Comparison of ENCODE assay signal across 10 cellular contexts in genomic region chr1:156241311-156241811, GRCh38. TPM values are rescaled to one million over a fixed set of nuclear protein-coding genes. Genes with fewer than 3 reads are reported as not detected.
DNase-seq lines count a peak whose midpoint lies in the region; ATAC-seq lines count a peak whose summit lies in the region.
"Had no signal": no experiment of that assay in that cellular context is flagged by ENCODE, and none has a peak within 500 bp of the region (broad histone marks: within the 10 kb centered on the region; RNA-seq: fewer than 3 reads in every experiment).

No MANE protein-coding gene starts in this region.

- H3K27ac Mint-ChIP-seq in activated CD4-positive, alpha-beta T cell treated with anti-CD3 and anti-CD28 coated beads for 36 hours = no peak overlapping the region

- peaks cover 29% of the 10 kb centered on the region for H3K36me3 Mint-ChIP-seq in activated CD4-positive, alpha-beta T cell treated with anti-CD3 and anti-CD28 coated beads for 36 hours (ENCODE audit: low read depth)

- ATAC-seq in activated CD4-positive, alpha-beta T cell treated with anti-CD3 and anti-CD28 coated beads for 36 hours = no peak
- ATAC-seq in HG03139 (IDR thresholded peaks at IDR 0.05; ENCODE audit: unreplicated experiment) = no peak
- ATAC-seq: mucosa of descending colon had no signal

- POLR2A ChIA-PET in activated CD4-positive, alpha-beta T cell treated with anti-CD3 and anti-CD28 coated beads for 36 hours (lab: Charles Lee) = interaction anchor here (0.9 kb wide), 1 partner anchor 135 kb away, joined by 4 read pairs; no protein-coding TSS in a partner anchor

- CTCF ChIA-PET in activated CD4-positive, alpha-beta T cell treated with anti-CD3 and anti-CD28 coated beads for 36 hours (lab: Charles Lee) = no interaction called here

- H3K4me1 Mint-ChIP-seq in activated CD4-positive, alpha-beta T cell treated with anti-CD3 and anti-CD28 coated beads for 36 hours = peaks cover 14% of the 10 kb centered on the region

- peak; percentile 16 for DNase-seq in activated CD4-positive, alpha-beta T cell treated with anti-CD3 and anti-CD28 coated beads, Interleukin-2, amount 50 U/mL, for 1 hour
- DNase-seq in activated CD4-positive, alpha-beta T cell treated with anti-CD3 and anti-CD28 coated beads for 36 hours = no peak
- DNase-seq in astrocyte of the hippocampus (ENCODE audit: low read depth, low spot score) = peak; percentile 74
- DNase-seq in smooth muscle cell of the brain vasculature (ENCODE audit: low read depth, low spot score) = peak; percentile 53
- DNase-seq in NCI-H2081 treated with DMSO at 0.1 percent for 48 hours (lab: John Stamatoyannopoulos, UW) = no peak
- DNase-seq: activated CD4-positive, alpha-beta T cell treated with anti-CD3 and anti-CD28 coated beads for 48 hours; mucosa of descending colon; NCI-H2081 had no signal

- no peak overlapping the region for H3K4me3 Mint-ChIP-seq in activated CD4-positive, alpha-beta T cell treated with anti-CD3 and anti-CD28 coated beads for 36 hours

- peaks cover 4% of the 10 kb centered on the region for H3K27me3 Mint-ChIP-seq in activated CD4-positive, alpha-beta T cell treated with anti-CD3 and anti-CD28 coated beads for 36 hours

- intact Hi-C loops in activated CD4-positive, alpha-beta T cell treated with anti-CD3 and anti-CD28 coated beads for 36 hours (cut with DNase I, micrococcal nuclease) = no loop called here

- no peaks in the 10 kb centered on the region for H3K9me3 Mint-ChIP-seq in activated CD4-positive, alpha-beta T cell treated with anti-CD3 and anti-CD28 coated beads for 36 hours (ENCODE audit: low read depth)

RNA-seq across cellular contexts. Expression of gene BGLAP, which starts 0.6 kb away (rescaled TPM):
- total RNA-seq in activated CD4-positive, alpha-beta T cell treated with anti-CD3 and anti-CD28 coated beads for 36 hours = 1 to 10 TPM; 2.1 to 2.4 TPM

RNA-seq across cellular contexts. Expression of gene PAQR6, which starts 6.5 kb away (rescaled TPM):
- 1 to 10 TPM; 4.7 to 5.7 TPM for total RNA-seq in activated CD4-positive, alpha-beta T cell treated with anti-CD3 and anti-CD28 coated beads for 36 hours
- total RNA-seq: ascending aorta had no signal

RNA-seq across cellular contexts. Expression of gene PMF1, which starts 28.6 kb away (rescaled TPM):
- 100 to 1,000 TPM; 108 to 117 TPM for total RNA-seq in activated CD4-positive, alpha-beta T cell treated with anti-CD3 and anti-CD28 coated beads for 36 hours

RNA-seq across cellular contexts. Expression of gene SMG5, which starts 41.3 kb away (rescaled TPM):
- 10 to 100 TPM; 61.7 to 64.6 TPM for total RNA-seq in activated CD4-positive, alpha-beta T cell treated with anti-CD3 and anti-CD28 coated beads for 36 hours

RNA-seq across cellular contexts. Expression of gene TMEM79, which starts 42.8 kb away (rescaled TPM):
- total RNA-seq in activated CD4-positive, alpha-beta T cell treated with anti-CD3 and anti-CD28 coated beads for 36 hours = 10 to 100 TPM; 10.2 to 10.5 TPM
- total RNA-seq: ascending aorta had no signal

Comparison
In these comparisons a context has a peak if more than half of its experiments do, and no peak if none do; other contexts are left out.
1. DNase-seq: peak in activated CD4-positive, alpha-beta T cell treated with anti-CD3 and anti-CD28 coated beads, Interleukin-2, amount 50 U/mL, for 1 hour (single experiment), astrocyte of the hippocampus (single experiment) and smooth muscle cell of the brain vasculature (single experiment); none in activated CD4-positive, alpha-beta T cell treated with anti-CD3 and anti-CD28 coated beads for 36 hours (single experiment) and NCI-H2081 treated with DMSO at 0.1 percent for 48 hours (single experiment).